In genomic region chr6:20325641-20326421, GRCh38 we compare ENCODE assay signal across 25 cellular contexts.
A peak's percentile ranks its signal among the peaks of the same experiment; 100 is the strongest.
DNase-seq lines count a peak whose midpoint lies in the region; ATAC-seq and TF ChIP-seq lines count a peak whose summit lies in the region.
"Had no signal": no experiment of that assay in that cellular context is flagged by ENCODE, and none has a peak within 500 bp of the region (broad histone marks: within the 10 kb centered on the region; RNA-seq: fewer than 3 reads in every experiment).

No MANE protein-coding gene starts in this region.

- H3K9me3 Mint-ChIP-seq in naive thymus-derived CD4-positive, alpha-beta T cell, result no peaks in the 10 kb centered on the region
- H3K9me3 Mint-ChIP-seq: activated naive CD4-positive, alpha-beta T cell treated with anti-CD3 and anti-CD28 coated beads, Interleukin-2, amount 50 U/mL, for 72 hours; natural killer cell treated with Interleukin-12 subunit alpha and Interleukin-12 subunit beta and Interleukin-15 and Interleukin-18, amount 100 ng/mL, for 72 hours; stimulated activated naive CD8-positive, alpha-beta T cell treated with anti-CD3 and anti-CD28 coated beads, Interleukin-15, amount 100 ng/mL, for 72 hours had no signal

- in situ Hi-C loops in KBM-7 (cut with MboI; ENCODE audit: low pct_unique_long_range_greater_than_20kb, low sequenced_read_pairs), result no loop called here

- H3K9me3 ChIP-seq in naive thymus-derived CD4-positive, alpha-beta T cell (ENCODE audit: control insufficient read depth in 2 of 3, low read length in 3 of 3), result no peaks in the 10 kb centered on the region
- H3K9me3 ChIP-seq: gastroesophageal sphincter, transverse colon had no signal

- peaks cover 0 to 38% (median 0%) of the 10 kb centered on the region in 5 donors for H3K27me3 Mint-ChIP-seq in naive thymus-derived CD4-positive, alpha-beta T cell
- H3K27me3 Mint-ChIP-seq: natural killer cell treated with Interleukin-12 subunit alpha and Interleukin-12 subunit beta and Interleukin-15 and Interleukin-18, amount 100 ng/mL, for 72 hours; stimulated activated naive CD8-positive, alpha-beta T cell treated with anti-CD3 and anti-CD28 coated beads, Interleukin-15, amount 100 ng/mL, for 72 hours had no signal

- POLR2A ChIA-PET in naive thymus-derived CD4-positive, alpha-beta T cell (lab: Charles Lee), result interaction anchor here (0.9 to 5.2 kb wide), 4 partner anchors 9 to 42 kb away, joined by 3 to 33 read pairs (median 6); no protein-coding TSS in a partner anchor

- DNase-seq in KBM-7, result peak; percentile 25
- DNase-seq in NOMO-1 treated with dmso at 0.1 percent for 144 hours (lab: John Stamatoyannopoulos, UW; ENCODE audit: unreplicated experiment), result peak; percentile 66
- peak; percentile 11 for DNase-seq in choroid plexus epithelial cell (ENCODE audit: low read depth)
- no peak for DNase-seq in naive thymus-derived CD4-positive, alpha-beta T cell
- DNase-seq in mucosa of gallbladder (ENCODE audit: low spot score), result no peak
- DNase-seq in NCI-H774 (lab: John Stamatoyannopoulos, UW), result no peak
- DNase-seq in T-helper 1 cell, result no peak
- DNase-seq: activated CD4-positive, alpha-beta T cell treated with anti-CD3 and anti-CD28 coated beads for 4 hours; cerebellar nuclear complex; DMS79 treated with DMSO at 0.1 percent for 48 hours; HFFc6; NCI-H146; NCI-H2171 treated with DMSO at 0.1 percent for 48 hours; NCI-H524 treated with DMSO at 0.1 percent for 48 hours; stimulated activated naive CD8-positive, alpha-beta T cell treated with anti-CD3 and anti-CD28 coated beads, Interleukin-15, amount 100 ng/mL, for 72 hours; transverse colon had no signal

- peaks cover 0 to 5% (median 2%) of the 10 kb centered on the region in 7 donors for H3K4me1 Mint-ChIP-seq in naive thymus-derived CD4-positive, alpha-beta T cell
- H3K4me1 Mint-ChIP-seq: stimulated activated naive CD8-positive, alpha-beta T cell treated with anti-CD3 and anti-CD28 coated beads, Interleukin-15, amount 100 ng/mL, for 72 hours had no signal

- H3K27me3 ChIP-seq in naive thymus-derived CD4-positive, alpha-beta T cell (ENCODE audit: control insufficient read depth in 2 of 2, insufficient read depth in 2 of 2, low read length in 2 of 2), result no peaks in the 10 kb centered on the region
- H3K27me3 ChIP-seq: transverse colon had no signal

- intact Hi-C loops in naive thymus-derived CD4-positive, alpha-beta T cell (cut with micrococcal nuclease), result no loop called here

- TF ChIP-seq CTCF in choroid plexus epithelial cell (conservative IDR thresholded peaks at IDR 0.05; ENCODE audit: low read depth, low read length), result no peak

- no peaks in the 10 kb centered on the region for H3K36me3 ChIP-seq in naive thymus-derived CD4-positive, alpha-beta T cell (ENCODE audit: control insufficient read depth in 2 of 3, insufficient read depth in 3 of 3, low read length in 3 of 3)
- H3K36me3 ChIP-seq: gastroesophageal sphincter, transverse colon had no signal

- H3K4me3 Mint-ChIP-seq in naive thymus-derived CD4-positive, alpha-beta T cell, result no peak overlapping the region
- H3K4me3 Mint-ChIP-seq: HFFc6; natural killer cell treated with Interleukin-12 subunit alpha and Interleukin-12 subunit beta and Interleukin-15 and Interleukin-18, amount 100 ng/mL, for 72 hours; stimulated activated naive CD8-positive, alpha-beta T cell treated with anti-CD3 and anti-CD28 coated beads, Interleukin-15, amount 100 ng/mL, for 72 hours; T-helper 1 cell treated with Interleukin-12 subunit alpha and Interleukin-12 subunit beta and Interleukin-4 antibody, amounts not matched to agents 30 μg/mL and 1 μg/mL, for 36 hours had no signal

- no peak overlapping the region for H3K27ac ChIP-seq in naive thymus-derived CD4-positive, alpha-beta T cell (ENCODE audit: low read depth, low read length)
- H3K27ac ChIP-seq: gastroesophageal sphincter, parathyroid adenoma, transverse colon had no signal

- H3K4me3 ChIP-seq in choroid plexus epithelial cell (ENCODE audit: low read depth, low read length), result no peak overlapping the region
- H3K4me3 ChIP-seq in naive thymus-derived CD4-positive, alpha-beta T cell (ENCODE audit: low read length), result no peak overlapping the region
- H3K4me3 ChIP-seq: gastroesophageal sphincter, GM12878, transverse colon had no signal

- CTCF ChIA-PET in naive thymus-derived CD4-positive, alpha-beta T cell (lab: Charles Lee), result no interaction called here

- ATAC-seq in naive thymus-derived CD4-positive, alpha-beta T cell, result peak; percentile 61
- no peak for ATAC-seq in HG03045 (IDR thresholded peaks at IDR 0.05; ENCODE audit: unreplicated experiment)
- ATAC-seq: activated naive CD4-positive, alpha-beta T cell treated with anti-CD3 and anti-CD28 coated beads, Interleukin-2, amount 50 U/mL, for 72 hours; gastroesophageal sphincter; GM12878; natural killer cell treated with Interleukin-12 subunit alpha and Interleukin-12 subunit beta and Interleukin-15 and Interleukin-18, amount 100 ng/mL, for 72 hours; Right ventricle myocardium inferior; sciatic nerve; stimulated activated naive CD8-positive, alpha-beta T cell treated with anti-CD3 and anti-CD28 coated beads, Interleukin-15, amount 100 ng/mL, for 72 hours had no signal

- no peaks in the 10 kb centered on the region for H3K4me1 ChIP-seq in naive thymus-derived CD4-positive, alpha-beta T cell (ENCODE audit: control insufficient read depth in 2 of 2, insufficient read depth in 2 of 2, low read length in 2 of 2)
- H3K4me1 ChIP-seq: gastroesophageal sphincter, parathyroid adenoma, transverse colon had no signal

- H3K36me3 Mint-ChIP-seq in naive thymus-derived CD4-positive, alpha-beta T cell, result peaks cover 0 to 7% (median 4%) of the 10 kb centered on the region in 5 donors
- H3K36me3 Mint-ChIP-seq: activated naive CD4-positive, alpha-beta T cell treated with anti-CD3 and anti-CD28 coated beads, Interleukin-2, amount 50 U/mL, for 72 hours; natural killer cell treated with Interleukin-12 subunit alpha and Interleukin-12 subunit beta and Interleukin-15 and Interleukin-18, amount 100 ng/mL, for 72 hours had no signal

- H3K27ac Mint-ChIP-seq in naive thymus-derived CD4-positive, alpha-beta T cell, result no peak overlapping the region
- H3K27ac Mint-ChIP-seq: activated naive CD4-positive, alpha-beta T cell treated with anti-CD3 and anti-CD28 coated beads, Interleukin-2, amount 50 U/mL, for 72 hours; HFFc6; natural killer cell treated with Interleukin-12 subunit alpha and Interleukin-12 subunit beta and Interleukin-15 and Interleukin-18, amount 100 ng/mL, for 72 hours; stimulated activated naive CD8-positive, alpha-beta T cell treated with anti-CD3 and anti-CD28 coated beads, Interleukin-15, amount 100 ng/mL, for 72 hours; T-helper 1 cell treated with Interleukin-12 subunit alpha and Interleukin-12 subunit beta and Interleukin-4 antibody, amounts not matched to agents 30 μg/mL and 1 μg/mL, for 36 hours had no signal

Comparison
In these comparisons a context has a peak if more than half of its experiments do, and no peak if none do; other contexts are left out.
1. DNase-seq: peak in KBM-7 (single experiment), NOMO-1 treated with dmso at 0.1 percent for 144 hours (single experiment) and choroid plexus epithelial cell (single experiment); none in naive thymus-derived CD4-positive, alpha-beta T cell (0 of 9), mucosa of gallbladder (single experiment), NCI-H774 (single experiment) and T-helper 1 cell (0 of 5).